32 cellular contexts compared by ENCODE assay signal in genomic region chr19:32257326-32258073, GRCh38.
"Had no signal": no experiment of that assay in that cellular context is flagged by ENCODE, and none has a peak within 500 bp of the region (broad histone marks: within the 10 kb centered on the region; RNA-seq: fewer than 3 reads in every experiment).

No MANE protein-coding gene starts in this region.

- H3K9me3 Mint-ChIP-seq: natural killer cell had no signal

- H3K36me3 Mint-ChIP-seq: naive thymus-derived CD4-positive, alpha-beta T cell; natural killer cell; neural progenitor cell; stimulated activated memory B cell treated with anti-CD40 and anti-IgM and Interleukin-4, amounts not matched to agents 10 μg/mL and 1 μg/mL and 100 μg/mL, for 72 hours; type B pancreatic cell had no signal

- DNase-seq: naive thymus-derived CD4-positive, alpha-beta T cell; natural killer cell; ovary; posterior cingulate gyrus; psoas muscle; right cardiac atrium; spleen; stimulated activated CD4-positive, alpha-beta T cell treated with anti-CD3 and anti-CD28 coated beads, Interleukin-12 subunit alpha, Interleukin-12 subunit beta, amount 100 ng/mL, for 4 hours; stimulated activated CD4-positive, alpha-beta T cell treated with anti-CD3 and anti-CD28 coated beads, Interleukin-1b, Interleukin-23, amount 100 ng/mL, for 48 hours; stimulated activated CD4-positive, alpha-beta T cell treated with anti-CD3 and anti-CD28 coated beads, Interleukin-4, amount 100 ng/mL, for 1 hour; stimulated activated CD4-positive, alpha-beta T cell treated with anti-CD3 and anti-CD28 coated beads, Interleukin-4, amount 100 ng/mL, for 4 hours; stimulated activated CD8-positive, alpha-beta memory T cell treated with anti-CD3 and anti-CD28 coated beads, Interleukin-4, amount 100 ng/mL, for 48 hours; stimulated activated naive CD4-positive, alpha-beta T cell; stimulated activated naive CD8-positive, alpha-beta T cell treated with anti-CD3 and anti-CD28 coated beads, Interleukin-15, amount 100 ng/mL, for 72 hours; stimulated activated naive CD8-positive, alpha-beta T cell treated with anti-CD3 and anti-CD28 coated beads, Interleukin-15, Interleukin-2, amounts not matched to agents 100 U/mL and 50 U/mL, for 24 hours; substantia nigra; testis; tibial artery; transverse colon; upper lobe of right lung; uterus had no signal

- H2AFZ ChIP-seq: neural progenitor cell, parathyroid adenoma had no signal

- H3K9me3 ChIP-seq: neutrophil, ovary, psoas muscle, suprapubic skin, testis, tibial artery, transverse colon, upper lobe of right lung, uterus had no signal

- H3K27ac Mint-ChIP-seq: naive thymus-derived CD4-positive, alpha-beta T cell; natural killer cell; nephron; neural progenitor cell; progenitor cell of endocrine pancreas; stimulated activated memory B cell treated with anti-CD40 and anti-IgM and Interleukin-4, amounts not matched to agents 10 μg/mL and 1 μg/mL and 100 μg/mL, for 72 hours; stimulated activated naive CD8-positive, alpha-beta T cell treated with anti-CD3 and anti-CD28 coated beads, Interleukin-15, amount 100 ng/mL, for 72 hours; type B pancreatic cell had no signal

- H3K4me3 Mint-ChIP-seq: naive thymus-derived CD4-positive, alpha-beta T cell; natural killer cell; nephron; neural progenitor cell; stimulated activated memory B cell treated with anti-CD40 and anti-IgM and Interleukin-4, amounts not matched to agents 10 μg/mL and 1 μg/mL and 100 μg/mL, for 72 hours; stimulated activated naive CD8-positive, alpha-beta T cell treated with anti-CD3 and anti-CD28 coated beads, Interleukin-15, amount 100 ng/mL, for 72 hours; type B pancreatic cell had no signal

- H3K4me3 ChIP-seq: neural progenitor cell, ovary, psoas muscle, skin epidermis, smooth muscle cell, spleen, suprapubic skin, testis, tibial artery, transverse colon, upper lobe of right lung, uterus had no signal

- H3K36me3 ChIP-seq: neural progenitor cell, neutrophil, ovary, spleen, suprapubic skin, tibial artery, transverse colon, upper lobe of right lung, uterus had no signal

- H3K4me1 ChIP-seq: neural progenitor cell, parathyroid adenoma, psoas muscle, spleen, suprapubic skin, testis, tibial artery, transverse colon, upper lobe of right lung, uterus had no signal

- H3K4me2 ChIP-seq: neural progenitor cell, smooth muscle cell had no signal

- H3K27me3 Mint-ChIP-seq: stimulated activated naive CD8-positive, alpha-beta T cell treated with anti-CD3 and anti-CD28 coated beads, Interleukin-15, amount 100 ng/mL, for 72 hours; type B pancreatic cell had no signal

- H3K27ac ChIP-seq: neural progenitor cell, neutrophil, ovary, parathyroid adenoma, psoas muscle, skin epidermis, spleen, suprapubic skin, testis, tibial artery, transverse colon, upper lobe of right lung, uterus had no signal

- ATAC-seq: naive thymus-derived CD4-positive, alpha-beta T cell; psoas muscle; right cardiac atrium; sciatic nerve; stimulated activated memory B cell treated with anti-CD40 and anti-IgM and Interleukin-4, amounts not matched to agents 10 μg/mL and 1 μg/mL and 100 μg/mL, for 72 hours; stimulated activated naive CD8-positive, alpha-beta T cell treated with anti-CD3 and anti-CD28 coated beads, Interleukin-15, amount 100 ng/mL, for 72 hours; stimulated activated naive CD8-positive, alpha-beta T cell treated with anti-CD3 and anti-CD28 coated beads, Interleukin-15, Interleukin-2, amounts not matched to agents 100 U/mL and 50 U/mL, for 24 hours; upper lobe of right lung had no signal

- H3K27me3 ChIP-seq: neural progenitor cell, neutrophil, ovary, testis, tibial artery, upper lobe of right lung, uterus had no signal

- H3K4me1 Mint-ChIP-seq: naive thymus-derived CD4-positive, alpha-beta T cell; natural killer cell; neural progenitor cell; stimulated activated memory B cell treated with anti-CD40 and anti-IgM and Interleukin-4, amounts not matched to agents 10 μg/mL and 1 μg/mL and 100 μg/mL, for 72 hours had no signal

- H3K9ac ChIP-seq: neural progenitor cell, parathyroid adenoma had no signal
